26 cellular contexts compared by ENCODE assay signal in the genomic region with DNA sequence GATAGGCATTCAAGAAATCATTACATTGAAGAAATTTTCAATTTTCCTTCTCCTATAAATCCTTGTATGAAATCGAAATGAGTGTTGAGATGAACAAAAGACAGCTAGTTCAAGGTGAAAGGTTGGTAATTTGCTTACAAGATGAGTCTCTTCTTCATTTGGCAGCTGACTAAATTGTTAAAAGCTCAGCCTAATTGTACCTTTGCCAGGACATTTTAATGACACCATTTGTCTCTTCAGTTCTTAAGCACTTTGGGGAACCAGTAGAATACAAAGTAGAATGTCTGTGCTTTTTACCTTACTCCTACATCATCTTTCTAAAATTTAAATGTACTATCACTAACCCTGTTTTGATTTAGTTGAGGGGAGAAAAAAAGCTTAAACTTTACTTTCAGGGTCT. TPM values are rescaled to one million over a fixed set of nuclear protein-coding genes. Genes with fewer than 3 reads are reported as not detected.
A peak's percentile ranks its signal among the peaks of the same experiment; 100 is the strongest.
DNase-seq lines count a peak whose midpoint lies in the region; TF ChIP-seq lines count a peak whose summit lies in the region.
"Had no signal": no experiment of that assay in that cellular context is flagged by ENCODE, and none has a peak within 500 bp of the region (broad histone marks: within the 10 kb centered on the region; RNA-seq: fewer than 3 reads in every experiment).

No MANE protein-coding gene starts in this region.

- peaks cover 0 to 66% (median 6%) of the 10 kb centered on the region in 3 donors for H3K36me3 ChIP-seq in tibial nerve
- H3K36me3 ChIP-seq: BE2C had no signal

- POLR2A ChIA-PET in MCF 10A (lab: Yijun Ruan, JAX) = interaction anchor here (1.0 kb wide), 1 partner anchor 124 kb away, joined by 3 read pairs; no protein-coding TSS in a partner anchor

- no peaks in the 10 kb centered on the region for H3K27me3 ChIP-seq in tibial nerve
- H3K27me3 ChIP-seq: adrenal gland, BE2C, cardiac muscle cell, transverse colon had no signal

- no peak for TF ChIP-seq POLR2A in tibial nerve (IDR thresholded peaks at IDR 0.05)

- H3K4me1 ChIP-seq in tibial nerve = peaks cover 0 to 51% (median 8%) of the 10 kb centered on the region in 4 donors
- H3K4me1 ChIP-seq: A549, BE2C had no signal

- H3K36me3 Mint-ChIP-seq in MCF 10A (ENCODE audit: insufficient read depth, unreplicated experiment) (peaks cover 74% of the 10 kb centered on the region), mesothelial cell of epicardium (peaks cover 52% of the 10 kb centered on the region)

- H3K4me1 Mint-ChIP-seq in MCF 10A (ENCODE audit: insufficient read depth, unreplicated experiment) (no peaks in the 10 kb centered on the region), mesothelial cell of epicardium (peaks cover 12% of the 10 kb centered on the region)
- H3K4me1 Mint-ChIP-seq: WTC11 had no signal

- H3K9me3 ChIP-seq in tibial nerve = no peaks in the 10 kb centered on the region
- H3K9me3 ChIP-seq: A549, adrenal gland, BE2C, mucosa of descending colon, transverse colon had no signal

- no peaks in the 10 kb centered on the region for H3K9me3 Mint-ChIP-seq in MCF 10A (ENCODE audit: unreplicated experiment)
- H3K9me3 Mint-ChIP-seq in mesothelial cell of epicardium = no peaks in the 10 kb centered on the region
- H3K9me3 Mint-ChIP-seq: activated CD4-positive, alpha-beta memory T cell treated with anti-CD3 and anti-CD28 coated beads for 36 hours; WTC11 had no signal

- no peak for TF ChIP-seq EP300 in tibial nerve (IDR thresholded peaks at IDR 0.05)

- no peak overlapping the region for H3K4me3 ChIP-seq in tibial nerve
- H3K4me3 ChIP-seq: A549, adrenal gland, cardiac muscle cell, mucosa of descending colon, transverse colon had no signal

- TF ChIP-seq CTCF in MCF 10A (IDR thresholded peaks at IDR 0.05; ENCODE audit: unreplicated experiment) (no peak), mesothelial cell of epicardium (IDR thresholded peaks at IDR 0.05; ENCODE audit: unreplicated experiment) (no peak), tibial nerve (IDR thresholded peaks at IDR 0.05) (no peak)

- WGBS in tibial nerve, 2 donors = 72 to 73% methylated on average over 1 of the region's 1 CpG

- intact Hi-C loops in MCF 10A (cut with micrococcal nuclease) = no loop called here

- CTCF ChIA-PET in MCF 10A (lab: Yijun Ruan, JAX) = no interaction called here

- peak overlapping the region in 3 of 4 donors; percentile 2 to 84 (median 72) for H3K27ac ChIP-seq in tibial nerve
- H3K27ac ChIP-seq: A549, cardiac muscle cell had no signal

- DNase-seq in NCI-H748 (lab: John Stamatoyannopoulos, UW; ENCODE audit: unreplicated experiment) = peak; percentile 50
- no peak for DNase-seq in NCI-H748 treated with DMSO at 0.1 percent for 48 hours (lab: John Stamatoyannopoulos, UW)
- no peak for DNase-seq in MCF 10A (ENCODE audit: unreplicated experiment)
- no peak for DNase-seq in mesothelial cell of epicardium (ENCODE audit: low spot score in 2 of 2, unreplicated experiment in 2 of 2)
- no peak for DNase-seq in tibial nerve (ENCODE audit: low spot score in 2 of 2)
- DNase-seq in stimulated activated CD4-positive, alpha-beta T cell treated with anti-CD3 and anti-CD28 coated beads, Interleukin-4, amount 100 ng/mL, for 24 hours = no peak
- no peak for DNase-seq in effector CD8-positive, alpha-beta T cell (lab: John Stamatoyannopoulos, UW)
- DNase-seq in NCI-H2029 (lab: John Stamatoyannopoulos, UW) = no peak
- DNase-seq: activated CD4-positive, alpha-beta memory T cell treated with anti-CD3 and anti-CD28 coated beads for 36 hours; activated gamma-delta T cell; adrenal gland; BE2C; EL; GOT3; left ventricle myocardium superior; mucosa of descending colon; NCI-H1930; RPMI8226; stimulated activated CD4-positive, alpha-beta T cell treated with anti-CD3 and anti-CD28 coated beads, Interleukin-2, amount 100 ng/mL, for 48 hours; stimulated activated naive CD4-positive, alpha-beta T cell treated with Interleukin-2 at 50 U/mL for 16 hours; T-helper 9 cell; transverse colon had no signal

- H3K4me3 Mint-ChIP-seq in MCF 10A (ENCODE audit: unreplicated experiment) (no peak overlapping the region), mesothelial cell of epicardium (no peak overlapping the region)
- H3K4me3 Mint-ChIP-seq: activated CD4-positive, alpha-beta memory T cell treated with anti-CD3 and anti-CD28 coated beads for 36 hours; WTC11 had no signal

- BruUV-seq in MCF 10A (replicated peaks; lab: Mats Ljungman, UMichigan) = no TSS peak

- H3K27ac Mint-ChIP-seq in MCF 10A (ENCODE audit: low read depth, unreplicated experiment) (peak overlapping the region; percentile 57), mesothelial cell of epicardium (peak overlapping the region; percentile 3)
- H3K27ac Mint-ChIP-seq: activated CD4-positive, alpha-beta memory T cell treated with anti-CD3 and anti-CD28 coated beads for 36 hours; WTC11 had no signal

- H3K27me3 Mint-ChIP-seq in MCF 10A (ENCODE audit: insufficient read depth, unreplicated experiment) = no peaks in the 10 kb centered on the region
- H3K27me3 Mint-ChIP-seq in mesothelial cell of epicardium (ENCODE audit: low read depth) = no peaks in the 10 kb centered on the region
- H3K27me3 Mint-ChIP-seq: activated CD4-positive, alpha-beta memory T cell treated with anti-CD3 and anti-CD28 coated beads for 36 hours had no signal

RNA-seq across cellular contexts. Expression of a gene that starts 59.4 kb away (rescaled TPM):
- total RNA-seq in MCF 10A (2022) (7.1 and 11.1 TPM in 2 replicates), mesothelial cell of epicardium (12.0 to 15.0 TPM (median 14.0 TPM) in 3 replicates), tibial nerve (10 to 100 TPM; 37.7 to 61.5 (median 44.6) TPM)
- total RNA-seq: NCI-H460 had no signal
